1 cellular context compared by ENCODE assay signal in the genomic region with DNA sequence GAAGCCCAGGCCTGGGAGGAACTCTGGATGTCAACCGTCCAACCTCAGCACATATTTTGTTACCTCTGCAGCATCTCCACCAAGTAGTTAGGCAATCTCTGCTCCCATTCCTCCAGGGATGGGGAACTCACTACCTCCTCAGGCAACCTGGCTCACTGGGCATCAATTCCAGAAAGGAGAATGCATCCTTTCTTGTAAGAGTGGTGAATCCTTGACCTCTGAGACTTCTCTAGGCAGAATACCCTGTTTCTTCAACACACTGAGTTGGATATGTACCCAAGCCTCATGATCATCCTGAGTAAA.
A peak's percentile ranks its signal among the peaks of the same experiment; 100 is the strongest.
TF ChIP-seq lines count a peak whose summit lies in the region.

No MANE protein-coding gene starts in this region.

TF ChIP-seq in H1, 55 proteins besides CTCF, POLR2A, EP300 and RAD21:
- TF ChIP-seq HDAC2 (IDR thresholded peaks at IDR 0.05; ENCODE audit: borderline replicate concordance in 1 of 2, low read depth in 2 of 2, low read length in 2 of 2), result peak in 1 of 2 experiments; percentile 58; a peak in 1 of 4 replicates
- no peak for TF ChIP-seq CHD1 (IDR thresholded peaks at IDR 0.05; ENCODE audit: low read depth, low read length)
- TF ChIP-seq CTBP2 (IDR thresholded peaks at IDR 0.05; ENCODE audit: borderline replicate concordance, insufficient read depth, insufficient read length, low read length), result no peak
- TF ChIP-seq TBP (IDR thresholded peaks at IDR 0.05; ENCODE audit: low read depth, low read length), result no peak
- TF ChIP-seq, protein P1, sequence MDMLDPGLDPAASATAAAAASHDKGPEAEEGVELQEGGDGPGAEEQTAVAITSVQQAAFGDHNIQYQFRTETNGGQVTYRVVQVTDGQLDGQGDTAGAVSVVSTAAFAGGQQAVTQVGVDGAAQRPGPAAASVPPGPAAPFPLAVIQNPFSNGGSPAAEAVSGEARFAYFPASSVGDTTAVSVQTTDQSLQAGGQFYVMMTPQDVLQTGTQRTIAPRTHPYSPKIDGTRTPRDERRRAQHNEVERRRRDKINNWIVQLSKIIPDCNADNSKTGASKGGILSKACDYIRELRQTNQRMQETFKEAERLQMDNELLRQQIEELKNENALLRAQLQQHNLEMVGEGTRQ (IDR thresholded peaks at IDR 0.05; ENCODE audit: low read length), result no peak
TF ChIP-seq in H1: peak in this region for 1.
